11 cellular contexts compared by ENCODE assay signal in genomic region chr10:71985542-71986250, GRCh38. TPM values are rescaled to one million over a fixed set of nuclear protein-coding genes. Genes with fewer than 3 reads are reported as not detected.
DNase-seq lines count a peak whose midpoint lies in the region; ATAC-seq, FAIRE-seq and TF ChIP-seq lines count a peak whose summit lies in the region.
"Had no signal": no experiment of that assay in that cellular context is flagged by ENCODE, and none has a peak within 500 bp of the region (broad histone marks: within the 10 kb centered on the region; RNA-seq: fewer than 3 reads in every experiment).

No MANE protein-coding gene starts in this region.

- H3K4me1 ChIP-seq in BLaER1: peaks cover 51% of the 10 kb centered on the region

- H3K4me3 Mint-ChIP-seq in dendritic cell treated with granulocyte-macrophage colony-stimulating factor and Interleukin-4, amounts not matched to agents 40 ng/mL and 50 ng/mL, for 4 days: no peak overlapping the region
- H3K4me3 Mint-ChIP-seq in neural crest cell (peak overlapping the region; percentile 34), immature natural killer cell (no peak overlapping the region)
- H3K4me3 Mint-ChIP-seq: T-helper 1 cell treated with Interleukin-12 subunit alpha and Interleukin-12 subunit beta and Interleukin-4 antibody, amounts not matched to agents 30 μg/mL and 1 μg/mL, for 36 hours had no signal

- H3K27me3 Mint-ChIP-seq in dendritic cell treated with granulocyte-macrophage colony-stimulating factor and Interleukin-4, amounts not matched to agents 40 ng/mL and 50 ng/mL, for 4 days: peaks cover 4% of the 10 kb centered on the region
- H3K27me3 Mint-ChIP-seq in neural crest cell (ENCODE audit: low read depth) (no peaks in the 10 kb centered on the region), immature natural killer cell (ENCODE audit: low read depth in 3 of 3) (peaks cover 2 to 10% (median 7%) of the 10 kb centered on the region in 3 donors)

- no peak overlapping the region for H3K27ac ChIP-seq in BLaER1
- H3K27ac ChIP-seq: HL-60 had no signal

- FAIRE-seq in H54 (lab: Jason Lieb, UNC): no peak

- TF ChIP-seq CTCF in neural crest cell (conservative IDR thresholded peaks at IDR 0.05): no peak

- no peaks in the 10 kb centered on the region for H3K9me3 ChIP-seq in BLaER1

- H3K9ac ChIP-seq in BLaER1: no peak overlapping the region

- H3K9me3 Mint-ChIP-seq in dendritic cell treated with granulocyte-macrophage colony-stimulating factor and Interleukin-4, amounts not matched to agents 40 ng/mL and 50 ng/mL, for 4 days: no peaks in the 10 kb centered on the region
- no peaks in the 10 kb centered on the region for H3K9me3 Mint-ChIP-seq in neural crest cell
- no peaks in the 10 kb centered on the region for H3K9me3 Mint-ChIP-seq in immature natural killer cell
- H3K9me3 Mint-ChIP-seq: T-helper 1 cell treated with Interleukin-12 subunit alpha and Interleukin-12 subunit beta and Interleukin-4 antibody, amounts not matched to agents 30 μg/mL and 1 μg/mL, for 36 hours had no signal

- peak; percentile 52 for ATAC-seq in HG02759 (IDR thresholded peaks at IDR 0.05; ENCODE audit: unreplicated experiment)
- ATAC-seq in HG03460 (IDR thresholded peaks at IDR 0.05; ENCODE audit: unreplicated experiment): no peak

- H3K36me3 Mint-ChIP-seq in dendritic cell treated with granulocyte-macrophage colony-stimulating factor and Interleukin-4, amounts not matched to agents 40 ng/mL and 50 ng/mL, for 4 days (ENCODE audit: low read depth): no peaks in the 10 kb centered on the region
- H3K36me3 Mint-ChIP-seq in neural crest cell (ENCODE audit: low read depth) (peaks cover 7% of the 10 kb centered on the region), immature natural killer cell (no peaks in the 10 kb centered on the region)

- H3K36me3 ChIP-seq in BLaER1: no peaks in the 10 kb centered on the region

- intact Hi-C loops in dendritic cell treated with granulocyte-macrophage colony-stimulating factor and Interleukin-4, amounts not matched to agents 40 ng/mL and 50 ng/mL, for 4 days (cut with micrococcal nuclease): no loop called here

- H3K4me3 ChIP-seq in BLaER1: no peak overlapping the region

- DNase-seq in neural crest cell (ENCODE audit: low read depth, low spot score) (no peak), putamen (ENCODE audit: low spot score) (no peak), H54 (ENCODE audit: insufficient read length, low spot score) (no peak), immature natural killer cell (no peak)
- DNase-seq: glutamatergic neuron had no signal

- TF ChIP-seq POLR2A in H54 (IDR thresholded peaks at IDR 0.05; ENCODE audit: low read depth, low read length): no peak

- peak overlapping the region; percentile 68 for H3K4me2 ChIP-seq in BLaER1

- H4K20me1 ChIP-seq in BLaER1: no peaks in the 10 kb centered on the region

- peaks cover 40% of the 10 kb centered on the region for H3K4me1 Mint-ChIP-seq in dendritic cell treated with granulocyte-macrophage colony-stimulating factor and Interleukin-4, amounts not matched to agents 40 ng/mL and 50 ng/mL, for 4 days (ENCODE audit: low read depth)
- peaks cover 73% of the 10 kb centered on the region for H3K4me1 Mint-ChIP-seq in neural crest cell
- no peaks in the 10 kb centered on the region for H3K4me1 Mint-ChIP-seq in immature natural killer cell

- peak overlapping the region; percentile 62 for H3K27ac Mint-ChIP-seq in dendritic cell treated with granulocyte-macrophage colony-stimulating factor and Interleukin-4, amounts not matched to agents 40 ng/mL and 50 ng/mL, for 4 days
- H3K27ac Mint-ChIP-seq in neural crest cell (ENCODE audit: unreplicated experiment): peak overlapping the region; percentile 20
- H3K27ac Mint-ChIP-seq in immature natural killer cell: no peak overlapping the region
- H3K27ac Mint-ChIP-seq: T-helper 1 cell treated with Interleukin-12 subunit alpha and Interleukin-12 subunit beta and Interleukin-4 antibody, amounts not matched to agents 30 μg/mL and 1 μg/mL, for 36 hours had no signal

- H3K27me3 ChIP-seq in BLaER1: no peaks in the 10 kb centered on the region

RNA-seq across cellular contexts. Expression of gene CHST3, which starts 21.5 kb away (rescaled TPM):
- total RNA-seq in neural crest cell: 24.5 and 25.8 TPM in 2 replicates
- polyA plus RNA-seq in immature natural killer cell: not detected

Comparison
In these comparisons a context has a peak if more than half of its experiments do, and no peak if none do; other contexts are left out.
1. H3K27ac Mint-ChIP-seq: peak in dendritic cell treated with granulocyte-macrophage colony-stimulating factor and Interleukin-4, amounts not matched to agents 40 ng/mL and 50 ng/mL, for 4 days (single experiment) and neural crest cell (single experiment); none in immature natural killer cell (0 of 6).